9 cellular contexts compared by ENCODE assay signal in the genomic region with DNA sequence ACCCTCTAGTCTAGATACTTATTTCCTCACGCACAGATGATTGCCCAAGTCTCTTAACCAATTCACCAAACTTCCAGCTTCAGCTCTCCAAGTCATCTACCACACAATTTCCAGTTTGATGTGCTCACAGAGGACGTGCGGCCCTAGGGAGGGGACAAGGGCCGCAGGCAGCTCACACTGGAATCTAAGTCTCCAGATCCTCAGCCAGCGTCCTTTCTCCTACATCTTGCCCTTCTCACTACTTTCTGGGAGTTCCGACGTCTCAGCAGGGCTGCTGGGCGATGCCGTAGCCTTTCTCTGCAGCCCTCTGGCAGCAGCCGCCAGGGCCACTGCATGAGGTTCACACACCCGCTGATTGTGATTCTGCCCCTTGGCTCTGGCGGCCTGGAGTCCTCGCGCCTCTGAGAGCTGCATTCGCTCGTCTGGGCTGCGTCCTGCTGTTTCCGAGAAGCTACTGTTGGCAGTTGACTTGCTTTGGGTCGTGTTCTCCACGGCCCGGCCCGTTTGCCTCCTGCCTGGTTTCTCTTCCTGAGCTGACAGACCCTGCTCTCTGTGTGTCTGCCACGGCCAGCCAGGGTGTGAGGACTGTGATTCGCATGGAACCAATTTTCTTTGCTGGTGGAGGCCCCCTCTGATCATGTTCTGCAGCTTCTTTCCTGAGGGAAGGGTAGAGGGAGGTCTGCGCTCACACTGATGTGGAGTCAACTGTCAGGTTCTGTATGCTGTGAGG. TPM values are rescaled to one million over a fixed set of nuclear protein-coding genes. Genes with fewer than 3 reads are reported as not detected.
A peak's percentile ranks its signal among the peaks of the same experiment; 100 is the strongest.
DNase-seq lines count a peak whose midpoint lies in the region; ATAC-seq and TF ChIP-seq lines count a peak whose summit lies in the region.
"Had no signal": no experiment of that assay in that cellular context is flagged by ENCODE, and none has a peak within 500 bp of the region (broad histone marks: within the 10 kb centered on the region; RNA-seq: fewer than 3 reads in every experiment).

No MANE protein-coding gene starts in this region.

- ATAC-seq in HG03175 (IDR thresholded peaks at IDR 0.05; ENCODE audit: unreplicated experiment) (no peak), psoas muscle (no peak)
- ATAC-seq: GM12878 had no signal

- peaks cover 9% of the 10 kb centered on the region for H3K27me3 Mint-ChIP-seq in endodermal cell (ENCODE audit: insufficient read depth)

- H3K27ac ChIP-seq in endodermal cell (ENCODE audit: low read depth, low read length) (no peak overlapping the region), neutrophil (peak overlapping the region; percentile 84), psoas muscle (no peak overlapping the region)

- H3K9me3 ChIP-seq in endodermal cell (ENCODE audit: control insufficient read depth, low read length) = no peaks in the 10 kb centered on the region
- no peaks in the 10 kb centered on the region for H3K9me3 ChIP-seq in neutrophil
- H3K9me3 ChIP-seq in psoas muscle = no peaks in the 10 kb centered on the region

- H3K4me1 ChIP-seq in endodermal cell (ENCODE audit: control insufficient read depth, insufficient read depth, low read length) = peaks cover 5% of the 10 kb centered on the region
- H3K4me1 ChIP-seq in neutrophil (ENCODE audit: control insufficient read depth in 1 of 2, insufficient read depth in 1 of 2, low read depth in 1 of 2, low read length in 1 of 2) = peaks cover 67 to 71% of the 10 kb centered on the region in 2 experiments
- H3K4me1 ChIP-seq in psoas muscle = peaks cover 13% of the 10 kb centered on the region

- DNase-seq in ELF-1 (ENCODE audit: low read depth, low spot score) (peak; percentile 86), MV-4-11 (lab: John Stamatoyannopoulos, UW) (peak; percentile 63), endodermal cell (peak; percentile 93), psoas muscle (no peak), NCI-H2171 (lab: John Stamatoyannopoulos, UW) (no peak)
- DNase-seq: DMS 273 treated with DMSO at 0.1 percent for 48 hours had no signal

- TF ChIP-seq CTCF in endodermal cell (conservative IDR thresholded peaks at IDR 0.05) (peak; percentile 38), neutrophil (IDR thresholded peaks at IDR 0.05) (no peak), psoas muscle (IDR thresholded peaks at IDR 0.05) (no peak)

- intact Hi-C loops in psoas muscle (cut with DNase I) = no loop called here

- H3K36me3 ChIP-seq in endodermal cell (ENCODE audit: control insufficient read depth, insufficient read depth, low read length) (no peaks in the 10 kb centered on the region), neutrophil (no peaks in the 10 kb centered on the region), psoas muscle (ENCODE audit: insufficient read depth in 1 of 2, low read depth in 1 of 2) (no peaks in the 10 kb centered on the region)

- H3K4me3 Mint-ChIP-seq in endodermal cell = no peak overlapping the region

- H3K27me3 ChIP-seq in endodermal cell (ENCODE audit: control insufficient read depth, insufficient read depth, low read length, poor library complexity, severe bottlenecking) (no peaks in the 10 kb centered on the region), neutrophil (no peaks in the 10 kb centered on the region), psoas muscle (ENCODE audit: insufficient read depth in 3 of 3, low read length in 2 of 3) (no peaks in the 10 kb centered on the region)

- peaks cover 14% of the 10 kb centered on the region for H3K4me1 Mint-ChIP-seq in endodermal cell

- H3K4me3 ChIP-seq in endodermal cell (ENCODE audit: low read length) (no peak overlapping the region), neutrophil (ENCODE audit: low read depth in 1 of 2, low read length in 1 of 2) (peak overlapping the region in 1 of 2 experiments; percentile 22), psoas muscle (no peak overlapping the region)
- H3K4me3 ChIP-seq: GM12878 had no signal

- 48 to 58% methylated on average over 15 to 25 of the region's 25 CpGs for WGBS in endodermal cell (ENCODE audit: insufficient coverage in 1 of 2, insufficient read length in 1 of 2), 2 experiments
- WGBS in psoas muscle, 3 donors = 86 to 91% (median 90%) methylated on average over 25 of the region's 25 CpGs

- peaks cover 3% of the 10 kb centered on the region for H3K9me3 Mint-ChIP-seq in endodermal cell

- H3K36me3 Mint-ChIP-seq in endodermal cell (ENCODE audit: low read depth) = no peaks in the 10 kb centered on the region

- H3K27ac Mint-ChIP-seq in endodermal cell = no peak overlapping the region

- no peak overlapping the region for H3K9ac ChIP-seq in endodermal cell (ENCODE audit: extremely low read depth, low read length, poor library complexity, severe bottlenecking)

RNA-seq across cellular contexts. Expression of a gene that starts 14.1 kb away (rescaled TPM):
- total RNA-seq in endodermal cell (10 to 100 TPM in 1 of 2 donors, 1 to 10 TPM in 1; 6.2 to 10.8 TPM), psoas muscle (10 to 100 TPM in 2 of 4 donors, 1 to 10 TPM in 2; 6.9 to 21.2 (median 11.5) TPM)
- polyA plus RNA-seq in endodermal cell (2013, experiment 1 of 2) = 22.2 TPM
- 19.4 TPM for polyA plus RNA-seq in endodermal cell (2013, experiment 2 of 2)
- polyA plus RNA-seq in psoas muscle = 1 to 10 TPM; 2.1 to 6.7 (median 3.3) TPM

Comparison
In these comparisons a context has a peak if more than half of its experiments do, and no peak if none do; other contexts are left out.
1. DNase-seq: peak in ELF-1 (single experiment), MV-4-11 (single experiment) and endodermal cell (single experiment); none in psoas muscle (0 of 2) and NCI-H2171 (single experiment).